ENCODE assay signal across 10 cellular contexts in genomic region chr11:86805873-86806310, GRCh38. TPM values are rescaled to one million over a fixed set of nuclear protein-coding genes. Genes with fewer than 3 reads are reported as not detected.
A peak's percentile ranks its signal among the peaks of the same experiment; 100 is the strongest.
DNase-seq lines count a peak whose midpoint lies in the region; ATAC-seq, FAIRE-seq and TF ChIP-seq lines count a peak whose summit lies in the region.
"Had no signal": no experiment of that assay in that cellular context is flagged by ENCODE, and none has a peak within 500 bp of the region (broad histone marks: within the 10 kb centered on the region; RNA-seq: fewer than 3 reads in every experiment).

No MANE protein-coding gene starts in this region.

- no peaks in the 10 kb centered on the region for H4K20me1 ChIP-seq in endothelial cell of umbilical vein (replicated peaks; ENCODE audit: control insufficient read depth, extremely low read depth, insufficient read depth, low read length)
- no peaks in the 10 kb centered on the region for H4K20me1 ChIP-seq in OCI-LY7 (ENCODE audit: insufficient read depth, low read length)

- peak; percentile 24 for DNase-seq in stimulated activated naive CD4-positive, alpha-beta T cell treated with Interleukin-2 at 50 U/mL for 16 hours (lab: John Stamatoyannopoulos, UW)
- DNase-seq in stimulated activated naive CD4-positive, alpha-beta T cell (lab: John Stamatoyannopoulos, UW), result no peak
- DNase-seq in endothelial cell of umbilical vein (ENCODE audit: low read depth, low spot score) (peak; percentile 24), suprapubic skin (ENCODE audit: low spot score in 2 of 2) (no peak), adrenal gland (no peak), OCI-LY7 (ENCODE audit: low spot score) (no peak), NCI-H1048 (lab: John Stamatoyannopoulos, UW) (no peak)

- POLR2A ChIA-PET in endothelial cell of umbilical vein (lab: Charles Lee), result interaction anchor here (0.6 kb wide), 1 partner anchor 70 kb away, joined by 3 read pairs; no protein-coding TSS in a partner anchor
- POLR2A ChIA-PET in OCI-LY7 (lab: Charles Lee), result interaction anchor here (0.8 to 1.4 kb wide), 2 partner anchors 9 to 14 kb away, joined by 3 to 4 read pairs; no protein-coding TSS in a partner anchor

- H3K27ac ChIP-seq in endothelial cell of umbilical vein (ENCODE audit: insufficient read depth, low read depth, low read length), result peak overlapping the region; percentile 5
- peak overlapping the region; percentile 34 for H3K27ac ChIP-seq in suprapubic skin
- H3K27ac ChIP-seq in adrenal gland, result no peak overlapping the region
- no peak overlapping the region for H3K27ac ChIP-seq in OCI-LY7 (ENCODE audit: low read depth, low read length, poor library complexity, severe bottlenecking)

- intact Hi-C loops in endothelial cell of umbilical vein (cut with micrococcal nuclease) (no loop called here), adrenal gland (cut with DNase I) (loop anchor here (10.0 kb wide), 2 partner anchors 131 to 171 kb away; partner anchors contain the start of gene ME3 (in 1 of the 2)), OCI-LY7 (cut with micrococcal nuclease; ENCODE audit: unreplicated experiment) (no loop called here)

- peaks cover 55% of the 10 kb centered on the region for H3K4me1 ChIP-seq in endothelial cell of umbilical vein (ENCODE audit: control insufficient read depth, extremely low read depth, insufficient read depth, low read length)
- H3K4me1 ChIP-seq in suprapubic skin, result peaks cover 41% of the 10 kb centered on the region
- peaks cover 6 to 18% of the 10 kb centered on the region in 2 donors for H3K4me1 ChIP-seq in adrenal gland (replicated peaks in 1 of 2)
- H3K4me1 ChIP-seq in OCI-LY7 (ENCODE audit: insufficient read depth, low read length, poor library complexity, severe bottlenecking), result no peaks in the 10 kb centered on the region

- no peak for TF ChIP-seq CTCF in endothelial cell of umbilical vein (IDR thresholded peaks at IDR 0.05; ENCODE audit: extremely low read depth in 1 of 2, insufficient read depth in 1 of 2, low read depth in 1 of 2, low read length in 2 of 2)
- no peak for TF ChIP-seq CTCF in suprapubic skin (IDR thresholded peaks at IDR 0.05)
- no peak for TF ChIP-seq CTCF in adrenal gland (IDR thresholded peaks at IDR 0.05)
- no peak for TF ChIP-seq CTCF in OCI-LY7 (conservative IDR thresholded peaks at IDR 0.05; ENCODE audit: low read length)

- dilution Hi-C loops in endothelial cell of umbilical vein (cut with MboI; ENCODE audit: extremely low pct_ligation_motif_present, low sequenced_read_pairs), result no loop called here

- H3K9me3 ChIP-seq in endothelial cell of umbilical vein (replicated peaks; ENCODE audit: control insufficient read depth, insufficient read depth, low read length) (no peaks in the 10 kb centered on the region), suprapubic skin (no peaks in the 10 kb centered on the region), adrenal gland (replicated peaks in 1 of 3) (no peaks in the 10 kb centered on the region), OCI-LY7 (ENCODE audit: low read length) (no peaks in the 10 kb centered on the region)

- CTCF ChIA-PET in endothelial cell of umbilical vein (lab: Charles Lee), result interaction anchor here (0.7 to 6.1 kb wide), 4 partner anchors 10 to 197 kb away, joined by 3 to 40 read pairs (median 4); no protein-coding TSS in a partner anchor
- CTCF ChIA-PET in OCI-LY7 (lab: Charles Lee; ENCODE audit: unreplicated experiment), result no interaction called here

- H3K79me2 ChIP-seq in endothelial cell of umbilical vein (ENCODE audit: control insufficient read depth, insufficient read depth, low read length), result peaks cover 97% of the 10 kb centered on the region
- H3K79me2 ChIP-seq in OCI-LY7 (ENCODE audit: insufficient read depth, low read depth, low read length), result no peaks in the 10 kb centered on the region

- H3K36me3 ChIP-seq in endothelial cell of umbilical vein (ENCODE audit: control insufficient read depth in 2 of 2, extremely low read depth in 1 of 2, insufficient read depth in 2 of 2, low read length in 2 of 2) (peaks cover 10 to 23% of the 10 kb centered on the region in 2 experiments), suprapubic skin (no peaks in the 10 kb centered on the region), adrenal gland (replicated peaks in 1 of 2) (no peaks in the 10 kb centered on the region), OCI-LY7 (ENCODE audit: insufficient read depth, low read length) (no peaks in the 10 kb centered on the region)

- H3K4me3 ChIP-seq in endothelial cell of umbilical vein (replicated peaks in 1 of 3; ENCODE audit: insufficient read depth in 1 of 3, low read depth in 1 of 3, low read length in 3 of 3) (no peak overlapping the region), suprapubic skin (no peak overlapping the region), adrenal gland (no peak overlapping the region), OCI-LY7 (ENCODE audit: low read depth, low read length, poor library complexity, severe bottlenecking) (no peak overlapping the region)

- H3K4me2 ChIP-seq in endothelial cell of umbilical vein (ENCODE audit: insufficient read depth, low read length) (peak overlapping the region; percentile 47), OCI-LY7 (ENCODE audit: low read length) (no peak overlapping the region)

- TF ChIP-seq POLR2A in endothelial cell of umbilical vein (IDR thresholded peaks at IDR 0.05; ENCODE audit: low read depth, low read length), result no peak
- TF ChIP-seq POLR2A in suprapubic skin (IDR thresholded peaks at IDR 0.05), result no peak
- no peak for TF ChIP-seq POLR2A in adrenal gland (IDR thresholded peaks at IDR 0.05)

- no peaks in the 10 kb centered on the region for H3K9me2 ChIP-seq in OCI-LY7 (ENCODE audit: insufficient read depth, low read length)

- H3K9me1 ChIP-seq in endothelial cell of umbilical vein (replicated peaks; ENCODE audit: control insufficient read depth, extremely low read depth, insufficient read depth, low read length), result no peaks in the 10 kb centered on the region

- no peak overlapping the region for H2AFZ ChIP-seq in endothelial cell of umbilical vein (ENCODE audit: low read depth, low read length)
- H2AFZ ChIP-seq in OCI-LY7 (ENCODE audit: low read length), result no peak overlapping the region

- WGBS in suprapubic skin, result 38% methylated on average over 2 of the region's 2 CpGs
- 43 to 65% (median 50%) methylated on average over 2 of the region's 2 CpGs for WGBS in adrenal gland, 4 donors

- H3K27me3 ChIP-seq in endothelial cell of umbilical vein (ENCODE audit: control insufficient read depth in 2 of 2, insufficient read depth in 2 of 2, low read length in 2 of 2) (no peaks in the 10 kb centered on the region), suprapubic skin (no peaks in the 10 kb centered on the region), adrenal gland (no peaks in the 10 kb centered on the region)

- no peak for FAIRE-seq in endothelial cell of umbilical vein (lab: Jason Lieb, UNC)
- FAIRE-seq: G401.6, TTC549 had no signal

- peak; percentile 95 for ATAC-seq in HG03442 (IDR thresholded peaks at IDR 0.05; ENCODE audit: unreplicated experiment)

- no TSS peak for BruUV-seq in endothelial cell of umbilical vein (replicated peaks; lab: Mats Ljungman, UMichigan)
- no TSS peak for BruUV-seq in OCI-LY7 (replicated peaks; lab: Mats Ljungman, UMichigan)

- no peak for TF ChIP-seq EP300 in suprapubic skin (IDR thresholded peaks at IDR 0.05)

- H3K9ac ChIP-seq in endothelial cell of umbilical vein (replicated peaks; ENCODE audit: extremely low read depth, insufficient read depth, low read length), result no peak overlapping the region

TF ChIP-seq in endothelial cell of umbilical vein, 7 proteins besides CTCF, POLR2A, EP300 and RAD21:
- TF ChIP-seq JUN (IDR thresholded peaks at IDR 0.05; ENCODE audit: borderline replicate concordance, insufficient read depth, insufficient read length, low read depth), result no peak
- TF ChIP-seq EZH2 (IDR thresholded peaks at IDR 0.05; ENCODE audit: borderline replicate concordance, low read depth, low read length, severe bottlenecking), result no peak
- no peak for TF ChIP-seq GATA2 (IDR thresholded peaks at IDR 0.05; ENCODE audit: insufficient read depth, insufficient read length, low read depth, low read length)
- no peak for TF ChIP-seq MYC (IDR thresholded peaks at IDR 0.05; ENCODE audit: low read depth, low read length)
- TF ChIP-seq MAX (IDR thresholded peaks at IDR 0.05; ENCODE audit: insufficient read depth, insufficient read length), result no peak
- no peak for TF ChIP-seq POLR2AphosphoS5 (IDR thresholded peaks at IDR 0.05; ENCODE audit: insufficient read depth, low read depth, low read length)
- no peak for TF ChIP-seq FOS (IDR thresholded peaks at IDR 0.05; ENCODE audit: borderline replicate concordance, insufficient read depth, low read length)
TF ChIP-seq in endothelial cell of umbilical vein: peak in this region for 0.

RNA-seq across cellular contexts. Expression of gene PRSS23, which starts 5.5 kb away (rescaled TPM):
- total RNA-seq in endothelial cell of umbilical vein (240 and 278 TPM in 2 replicates), suprapubic skin (10 to 100 TPM; 13.0 to 29.1 (median 18.9) TPM), adrenal gland (10 to 100 TPM; 16.2 to 49.4 (median 41.4) TPM), OCI-LY7 (2022) (not detected in 2 replicates)
- polyA plus RNA-seq in endothelial cell of umbilical vein (146 and 161 TPM in 2 replicates), adrenal gland (10 to 100 TPM in 1 of 3 donors, 1 to 10 TPM in 2; 5.1 to 27.7 (median 9.5) TPM)
- polyA plus RNA-seq in endothelial cell of umbilical vein (2011; cell fraction: cytosol; rRNA removed), result 203 and 208 TPM in 2 replicates
- polyA plus RNA-seq in endothelial cell of umbilical vein (2011; cell fraction: nucleus; rRNA removed), result 125 and 127 TPM in 2 replicates
- polyA plus RNA-seq in endothelial cell of umbilical vein (2012), result 434 and 459 TPM in 2 replicates
- polyA minus RNA-seq in endothelial cell of umbilical vein, result 298 and 340 TPM in 2 replicates
- polyA minus RNA-seq in endothelial cell of umbilical vein (2011; cell fraction: cytosol; rRNA and poly(A)+ RNA removed), result 250 TPM
- polyA minus RNA-seq in endothelial cell of umbilical vein (2011; cell fraction: nucleus; rRNA and poly(A)+ RNA removed), result 104 and 133 TPM in 2 replicates
- total RNA-seq in OCI-LY7 (2014; rRNA removed; shearing (Covaris generic)), result not detected in 2 replicates

Comparison
In these comparisons a context has a peak if more than half of its experiments do, and no peak if none do; other contexts are left out.
1. DNase-seq: peak in stimulated activated naive CD4-positive, alpha-beta T cell treated with Interleukin-2 at 50 U/mL for 16 hours (single experiment) and endothelial cell of umbilical vein (single experiment); none in stimulated activated naive CD4-positive, alpha-beta T cell (0 of 6), suprapubic skin (0 of 2), adrenal gland (0 of 7), OCI-LY7 (single experiment) and NCI-H1048 (single experiment).
2. H3K27ac ChIP-seq: peak in endothelial cell of umbilical vein (single experiment) and suprapubic skin (single experiment); none in adrenal gland (0 of 5) and OCI-LY7 (single experiment).
3. RNA of gene PRSS23, which starts 5.5 kb away (total RNA-seq): 240 to 278 TPM in endothelial cell of umbilical vein, 16.2 to 49.4 TPM in adrenal gland and 13.0 to 29.1 TPM in suprapubic skin; not detected in OCI-LY7; every median in the first group is over 10 times any median in the second.
4. intact Hi-C loops: an anchor here in adrenal gland (10.0 kb wide); none called in endothelial cell of umbilical vein and OCI-LY7.